Comparison of ENCODE assay signal across 8 cellular contexts in the genomic region with DNA sequence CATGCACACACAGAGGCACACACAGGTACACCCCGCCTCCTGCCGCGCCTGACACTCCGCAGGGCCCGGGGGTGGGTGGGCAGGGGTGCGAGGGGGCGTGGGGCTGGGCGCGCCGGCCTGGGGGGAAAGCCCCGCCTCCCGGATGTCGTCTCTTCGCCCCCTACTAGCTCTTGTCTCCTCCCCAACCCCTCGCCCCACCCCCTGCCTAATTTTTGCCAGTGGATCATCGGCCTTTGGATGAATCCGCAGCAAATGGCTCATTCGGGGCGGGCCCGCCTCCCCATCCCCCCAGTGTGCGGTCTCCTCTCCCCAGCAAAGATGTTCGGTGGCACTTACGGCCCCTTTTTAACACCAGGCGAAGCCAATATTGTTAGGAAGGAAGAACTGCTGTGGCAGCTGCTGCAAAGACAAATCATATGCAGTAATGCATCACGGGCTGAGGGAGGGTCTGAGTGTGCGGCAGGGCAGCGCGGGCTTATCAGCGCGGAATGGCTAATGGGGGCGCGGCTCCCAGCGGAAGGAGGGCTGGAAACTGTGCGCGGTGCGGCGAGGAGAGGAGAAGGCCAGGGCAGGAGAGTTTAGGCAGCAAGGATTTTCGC. TPM values are rescaled to one million over a fixed set of nuclear protein-coding genes. Genes with fewer than 3 reads are reported as not detected.
DNase-seq lines count a peak whose midpoint lies in the region; ATAC-seq and TF ChIP-seq lines count a peak whose summit lies in the region.

No MANE protein-coding gene starts in this region.

- in situ Hi-C loops in brain microvascular endothelial cell (cut with HindIII; ENCODE audit: low pct_ligation_motif_present, low sequenced_read_pairs), result no loop called here

- no peak overlapping the region for H3K27ac Mint-ChIP-seq in memory B cell

- peaks cover 26% of the 10 kb centered on the region for H3K27me3 ChIP-seq in brain microvascular endothelial cell (replicated peaks)
- no peaks in the 10 kb centered on the region for H3K27me3 ChIP-seq in testis

- no peaks in the 10 kb centered on the region for H3K36me3 Mint-ChIP-seq in memory B cell

- peak; percentile 8 for ATAC-seq in memory B cell (ENCODE audit: low read depth)

- peaks cover 38% of the 10 kb centered on the region for H3K27me3 Mint-ChIP-seq in memory B cell

- H3K4me3 ChIP-seq in brain microvascular endothelial cell (ENCODE audit: low read depth, low read length) (peak overlapping the region; percentile 12), testis (peak overlapping the region; percentile 9 to 45)

- H3K4me1 Mint-ChIP-seq in memory B cell, result peaks cover 8% of the 10 kb centered on the region

- WGBS in testis, 2 donors, result 3 to 4% methylated on average over 21 to 38 of the region's 38 CpGs

- TF ChIP-seq POLR2A in testis (IDR thresholded peaks at IDR 0.05), result no peak

- H3K27ac ChIP-seq in brain microvascular endothelial cell (no peak overlapping the region), testis (no peak overlapping the region)

- H3K9me3 ChIP-seq in testis, result no peaks in the 10 kb centered on the region

- peak; percentile 32 for DNase-seq in activated CD8-positive, alpha-beta memory T cell treated with anti-CD3 and anti-CD28 coated beads, Interleukin-2, amount 50 U/mL, for 4 hours
- no peak for DNase-seq in activated CD8-positive, alpha-beta memory T cell treated with anti-CD3 and anti-CD28 coated beads, Interleukin-2, amount 50 U/mL, for 48 hours
- DNase-seq in brain microvascular endothelial cell (no peak), memory B cell (ENCODE audit: low spot score in 2 of 2) (no peak), testis (peak; percentile 44), NCI-H146 treated with DMSO at 0.1 percent for 48 hours (lab: John Stamatoyannopoulos, UW; ENCODE audit: unreplicated experiment) (no peak), NCI-H748 (lab: John Stamatoyannopoulos, UW; ENCODE audit: unreplicated experiment) (no peak), OCI-M2 (lab: John Stamatoyannopoulos, UW; ENCODE audit: unreplicated experiment) (no peak)

- no peak overlapping the region for H3K4me3 Mint-ChIP-seq in memory B cell

- H3K36me3 ChIP-seq in brain microvascular endothelial cell (replicated peaks) (no peaks in the 10 kb centered on the region), testis (ENCODE audit: low read depth, missing control alignments) (no peaks in the 10 kb centered on the region)

- no peak for TF ChIP-seq CTCF in brain microvascular endothelial cell (IDR thresholded peaks at IDR 0.05; ENCODE audit: low read depth, low read length, missing control alignments)
- no peak for TF ChIP-seq CTCF in testis (IDR thresholded peaks at IDR 0.05)

- intact Hi-C loops in testis (cut with DNase I; ENCODE audit: low total_unique reads), result no loop called here

- no peaks in the 10 kb centered on the region for H3K9me3 Mint-ChIP-seq in memory B cell

- H3K4me1 ChIP-seq in testis, result peaks cover 5% of the 10 kb centered on the region

RNA-seq across cellular contexts. Expression of a gene that starts 13.4 kb away (rescaled TPM):
- total RNA-seq in testis, result 1 to 10 TPM; 5.2 TPM
- polyA plus RNA-seq in testis (ENCODE audit: insufficient read depth, low read depth, low replicate concordance), result 5.4 TPM

Comparison
In these comparisons a context has a peak if more than half of its experiments do, and no peak if none do; other contexts are left out.
1. DNase-seq: peak in activated CD8-positive, alpha-beta memory T cell treated with anti-CD3 and anti-CD28 coated beads, Interleukin-2, amount 50 U/mL, for 4 hours (single experiment) and testis (single experiment); none in activated CD8-positive, alpha-beta memory T cell treated with anti-CD3 and anti-CD28 coated beads, Interleukin-2, amount 50 U/mL, for 48 hours (single experiment), brain microvascular endothelial cell (single experiment), memory B cell (0 of 2), NCI-H146 treated with DMSO at 0.1 percent for 48 hours (single experiment), NCI-H748 (single experiment) and OCI-M2 (single experiment).